Comparison of ENCODE assay signal across 1 cellular context in the genomic region with DNA sequence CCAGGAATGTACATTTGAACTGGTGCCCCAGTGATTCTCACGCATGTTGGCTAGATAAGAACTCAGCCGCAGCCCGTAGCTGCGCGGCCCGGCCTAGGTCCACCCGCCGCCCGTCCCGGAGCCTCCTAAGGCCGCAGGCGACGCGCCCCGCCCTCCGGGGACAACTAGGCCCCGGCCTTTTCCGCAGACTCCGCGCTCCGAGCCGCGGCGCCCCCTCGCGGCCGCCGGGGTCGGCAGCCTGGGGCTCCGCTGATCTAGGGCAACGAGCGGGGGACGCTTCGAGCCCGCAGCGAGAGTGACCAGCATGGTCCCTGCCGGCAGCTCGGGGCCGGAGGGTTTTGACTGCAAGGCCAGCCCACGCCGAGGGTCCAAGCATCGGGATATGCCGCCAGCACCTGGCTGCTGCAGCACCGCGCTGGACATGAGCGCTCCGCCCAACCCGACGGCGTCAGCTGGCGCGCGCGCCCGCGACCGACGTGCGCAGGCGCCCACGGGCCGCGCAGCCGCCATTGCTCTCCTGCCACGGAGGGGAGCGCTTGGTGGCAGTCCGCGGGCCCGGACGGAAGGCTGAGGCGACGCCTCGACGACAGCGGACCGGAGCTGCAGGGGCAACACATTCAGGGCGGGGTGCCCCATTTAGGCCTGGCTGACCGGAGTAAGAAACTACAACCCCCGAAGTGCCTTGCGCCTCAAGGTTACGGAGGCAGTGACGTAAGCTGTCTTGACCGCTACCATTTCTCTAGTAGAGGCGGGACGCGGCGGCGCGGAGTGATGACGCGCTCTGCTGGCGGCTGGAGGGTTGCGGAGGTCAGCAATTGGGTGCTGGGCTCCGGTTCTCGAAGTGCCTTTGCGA.
A peak's percentile ranks its signal among the peaks of the same experiment; 100 is the strongest.
TF ChIP-seq lines count a peak whose summit lies in the region.

A gene with protein sequence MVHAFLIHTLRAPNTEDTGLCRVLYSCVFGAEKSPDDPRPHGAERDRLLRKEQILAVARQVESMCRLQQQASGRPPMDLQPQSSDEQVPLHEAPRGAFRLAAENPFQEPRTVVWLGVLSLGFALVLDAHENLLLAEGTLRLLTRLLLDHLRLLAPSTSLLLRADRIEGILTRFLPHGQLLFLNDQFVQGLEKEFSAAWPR (plus strand): TSS at position 500 of the 853 bp plus-strand sequence. CDS start 1,571 bp downstream, outside the sequence.

TF ChIP-seq in K562, 482 proteins besides CTCF, POLR2A, EP300 and RAD21 (continued from another document and continues in another):
- TF ChIP-seq, protein P1, sequence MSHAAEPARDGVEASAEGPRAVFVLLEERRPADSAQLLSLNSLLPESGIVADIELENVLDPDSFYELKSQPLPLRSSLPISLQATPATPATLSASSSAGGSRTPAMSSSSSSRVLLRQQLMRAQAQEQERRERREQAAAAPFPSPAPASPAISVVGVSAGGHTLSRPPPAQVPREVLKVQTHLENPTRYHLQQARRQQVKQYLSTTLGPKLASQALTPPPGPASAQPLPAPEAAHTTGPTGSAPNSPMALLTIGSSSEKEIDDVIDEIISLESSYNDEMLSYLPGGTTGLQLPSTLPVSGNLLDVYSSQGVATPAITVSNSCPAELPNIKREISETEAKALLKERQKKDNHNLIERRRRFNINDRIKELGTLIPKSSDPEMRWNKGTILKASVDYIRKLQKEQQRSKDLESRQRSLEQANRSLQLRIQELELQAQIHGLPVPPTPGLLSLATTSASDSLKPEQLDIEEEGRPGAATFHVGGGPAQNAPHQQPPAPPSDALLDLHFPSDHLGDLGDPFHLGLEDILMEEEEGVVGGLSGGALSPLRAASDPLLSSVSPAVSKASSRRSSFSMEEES (CRISPR knock-in tag; IDR thresholded peaks at IDR 0.05): no peak
- TF ChIP-seq, protein P2, sequence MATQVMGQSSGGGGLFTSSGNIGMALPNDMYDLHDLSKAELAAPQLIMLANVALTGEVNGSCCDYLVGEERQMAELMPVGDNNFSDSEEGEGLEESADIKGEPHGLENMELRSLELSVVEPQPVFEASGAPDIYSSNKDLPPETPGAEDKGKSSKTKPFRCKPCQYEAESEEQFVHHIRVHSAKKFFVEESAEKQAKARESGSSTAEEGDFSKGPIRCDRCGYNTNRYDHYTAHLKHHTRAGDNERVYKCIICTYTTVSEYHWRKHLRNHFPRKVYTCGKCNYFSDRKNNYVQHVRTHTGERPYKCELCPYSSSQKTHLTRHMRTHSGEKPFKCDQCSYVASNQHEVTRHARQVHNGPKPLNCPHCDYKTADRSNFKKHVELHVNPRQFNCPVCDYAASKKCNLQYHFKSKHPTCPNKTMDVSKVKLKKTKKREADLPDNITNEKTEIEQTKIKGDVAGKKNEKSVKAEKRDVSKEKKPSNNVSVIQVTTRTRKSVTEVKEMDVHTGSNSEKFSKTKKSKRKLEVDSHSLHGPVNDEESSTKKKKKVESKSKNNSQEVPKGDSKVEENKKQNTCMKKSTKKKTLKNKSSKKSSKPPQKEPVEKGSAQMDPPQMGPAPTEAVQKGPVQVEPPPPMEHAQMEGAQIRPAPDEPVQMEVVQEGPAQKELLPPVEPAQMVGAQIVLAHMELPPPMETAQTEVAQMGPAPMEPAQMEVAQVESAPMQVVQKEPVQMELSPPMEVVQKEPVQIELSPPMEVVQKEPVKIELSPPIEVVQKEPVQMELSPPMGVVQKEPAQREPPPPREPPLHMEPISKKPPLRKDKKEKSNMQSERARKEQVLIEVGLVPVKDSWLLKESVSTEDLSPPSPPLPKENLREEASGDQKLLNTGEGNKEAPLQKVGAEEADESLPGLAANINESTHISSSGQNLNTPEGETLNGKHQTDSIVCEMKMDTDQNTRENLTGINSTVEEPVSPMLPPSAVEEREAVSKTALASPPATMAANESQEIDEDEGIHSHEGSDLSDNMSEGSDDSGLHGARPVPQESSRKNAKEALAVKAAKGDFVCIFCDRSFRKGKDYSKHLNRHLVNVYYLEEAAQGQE (CRISPR knock-in tag; IDR thresholded peaks at IDR 0.05; ENCODE audit: low read depth): peak; percentile 79
- TF ChIP-seq YY1 (IDR thresholded peaks at IDR 0.05; ENCODE audit: borderline replicate concordance in 1 of 3, control insufficient read depth in 1 of 3, extremely low read depth in 1 of 3, insufficient read depth in 3 of 3, insufficient read length in 1 of 3, insufficient replicate concordance in 2 of 3, low read depth in 1 of 3, low read length in 2 of 3): peak; percentile 85 to 97 (median 94)
- TF ChIP-seq, protein P3, sequence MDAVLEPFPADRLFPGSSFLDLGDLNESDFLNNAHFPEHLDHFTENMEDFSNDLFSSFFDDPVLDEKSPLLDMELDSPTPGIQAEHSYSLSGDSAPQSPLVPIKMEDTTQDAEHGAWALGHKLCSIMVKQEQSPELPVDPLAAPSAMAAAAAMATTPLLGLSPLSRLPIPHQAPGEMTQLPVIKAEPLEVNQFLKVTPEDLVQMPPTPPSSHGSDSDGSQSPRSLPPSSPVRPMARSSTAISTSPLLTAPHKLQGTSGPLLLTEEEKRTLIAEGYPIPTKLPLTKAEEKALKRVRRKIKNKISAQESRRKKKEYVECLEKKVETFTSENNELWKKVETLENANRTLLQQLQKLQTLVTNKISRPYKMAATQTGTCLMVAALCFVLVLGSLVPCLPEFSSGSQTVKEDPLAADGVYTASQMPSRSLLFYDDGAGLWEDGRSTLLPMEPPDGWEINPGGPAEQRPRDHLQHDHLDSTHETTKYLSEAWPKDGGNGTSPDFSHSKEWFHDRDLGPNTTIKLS (IDR thresholded peaks at IDR 0.05; ENCODE audit: borderline replicate concordance, low read depth): peak; percentile 93
- TF ChIP-seq NR1H2 (CRISPR knock-in tag; IDR thresholded peaks at IDR 0.05): peak; percentile 56; the same call in 1 of the 2 replicates
- 0 out of 2 replicates have a peak, but pooled peaks have one; percentile 18 for TF ChIP-seq GTF2F1 (IDR thresholded peaks at IDR 0.05; ENCODE audit: low read depth, low read length)
- 0 out of 2 replicates have a peak, but pooled peaks have one; percentile 42 for TF ChIP-seq SAFB (IDR thresholded peaks at IDR 0.05; ENCODE audit: borderline replicate concordance, low read depth, low read length)
- TF ChIP-seq ZNF224 (CRISPR knock-in tag; IDR thresholded peaks at IDR 0.05): peak; percentile 82; the same call in 1 of the 2 replicates
- TF ChIP-seq NCOA6 (IDR thresholded peaks at IDR 0.05): peak; percentile 88
- TF ChIP-seq CREB1 (IDR thresholded peaks at IDR 0.05): peak; percentile 99
- TF ChIP-seq CREB1 (CRISPR knock-in tag; IDR thresholded peaks at IDR 0.05): peak; percentile 99
- no peak for TF ChIP-seq RBM34 (IDR thresholded peaks at IDR 0.05; ENCODE audit: borderline replicate concordance, insufficient read depth, low read length)
- TF ChIP-seq DACH1 (IDR thresholded peaks at IDR 0.05; ENCODE audit: partially characterized antibody): peak; percentile 53
- TF ChIP-seq CREBBP (IDR thresholded peaks at IDR 0.05; ENCODE audit: low read depth, low read length): no peak
- no peak for TF ChIP-seq WHSC1 (IDR thresholded peaks at IDR 0.05; ENCODE audit: low read length)
- TF ChIP-seq, protein P4, sequence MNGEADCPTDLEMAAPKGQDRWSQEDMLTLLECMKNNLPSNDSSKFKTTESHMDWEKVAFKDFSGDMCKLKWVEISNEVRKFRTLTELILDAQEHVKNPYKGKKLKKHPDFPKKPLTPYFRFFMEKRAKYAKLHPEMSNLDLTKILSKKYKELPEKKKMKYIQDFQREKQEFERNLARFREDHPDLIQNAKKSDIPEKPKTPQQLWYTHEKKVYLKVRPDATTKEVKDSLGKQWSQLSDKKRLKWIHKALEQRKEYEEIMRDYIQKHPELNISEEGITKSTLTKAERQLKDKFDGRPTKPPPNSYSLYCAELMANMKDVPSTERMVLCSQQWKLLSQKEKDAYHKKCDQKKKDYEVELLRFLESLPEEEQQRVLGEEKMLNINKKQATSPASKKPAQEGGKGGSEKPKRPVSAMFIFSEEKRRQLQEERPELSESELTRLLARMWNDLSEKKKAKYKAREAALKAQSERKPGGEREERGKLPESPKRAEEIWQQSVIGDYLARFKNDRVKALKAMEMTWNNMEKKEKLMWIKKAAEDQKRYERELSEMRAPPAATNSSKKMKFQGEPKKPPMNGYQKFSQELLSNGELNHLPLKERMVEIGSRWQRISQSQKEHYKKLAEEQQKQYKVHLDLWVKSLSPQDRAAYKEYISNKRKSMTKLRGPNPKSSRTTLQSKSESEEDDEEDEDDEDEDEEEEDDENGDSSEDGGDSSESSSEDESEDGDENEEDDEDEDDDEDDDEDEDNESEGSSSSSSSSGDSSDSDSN (IDR thresholded peaks at IDR 0.05; ENCODE audit: borderline replicate concordance in 1 of 2, low read depth in 2 of 2, low read length in 2 of 2): peak; percentile 98 to 99
- TF ChIP-seq, protein P5, sequence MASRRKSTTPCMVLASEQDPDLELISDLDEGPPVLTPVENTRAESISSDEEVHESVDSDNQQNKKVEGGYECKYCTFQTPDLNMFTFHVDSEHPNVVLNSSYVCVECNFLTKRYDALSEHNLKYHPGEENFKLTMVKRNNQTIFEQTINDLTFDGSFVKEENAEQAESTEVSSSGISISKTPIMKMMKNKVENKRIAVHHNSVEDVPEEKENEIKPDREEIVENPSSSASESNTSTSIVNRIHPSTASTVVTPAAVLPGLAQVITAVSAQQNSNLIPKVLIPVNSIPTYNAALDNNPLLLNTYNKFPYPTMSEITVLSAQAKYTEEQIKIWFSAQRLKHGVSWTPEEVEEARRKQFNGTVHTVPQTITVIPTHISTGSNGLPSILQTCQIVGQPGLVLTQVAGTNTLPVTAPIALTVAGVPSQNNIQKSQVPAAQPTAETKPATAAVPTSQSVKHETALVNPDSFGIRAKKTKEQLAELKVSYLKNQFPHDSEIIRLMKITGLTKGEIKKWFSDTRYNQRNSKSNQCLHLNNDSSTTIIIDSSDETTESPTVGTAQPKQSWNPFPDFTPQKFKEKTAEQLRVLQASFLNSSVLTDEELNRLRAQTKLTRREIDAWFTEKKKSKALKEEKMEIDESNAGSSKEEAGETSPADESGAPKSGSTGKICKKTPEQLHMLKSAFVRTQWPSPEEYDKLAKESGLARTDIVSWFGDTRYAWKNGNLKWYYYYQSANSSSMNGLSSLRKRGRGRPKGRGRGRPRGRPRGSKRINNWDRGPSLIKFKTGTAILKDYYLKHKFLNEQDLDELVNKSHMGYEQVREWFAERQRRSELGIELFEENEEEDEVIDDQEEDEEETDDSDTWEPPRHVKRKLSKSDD (conservative IDR thresholded peaks at IDR 0.05; ENCODE audit: low read length): peak; percentile 81
- TF ChIP-seq NFATC3 (IDR thresholded peaks at IDR 0.05): no peak
- TF ChIP-seq, protein P6, sequence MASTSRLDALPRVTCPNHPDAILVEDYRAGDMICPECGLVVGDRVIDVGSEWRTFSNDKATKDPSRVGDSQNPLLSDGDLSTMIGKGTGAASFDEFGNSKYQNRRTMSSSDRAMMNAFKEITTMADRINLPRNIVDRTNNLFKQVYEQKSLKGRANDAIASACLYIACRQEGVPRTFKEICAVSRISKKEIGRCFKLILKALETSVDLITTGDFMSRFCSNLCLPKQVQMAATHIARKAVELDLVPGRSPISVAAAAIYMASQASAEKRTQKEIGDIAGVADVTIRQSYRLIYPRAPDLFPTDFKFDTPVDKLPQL (IDR thresholded peaks at IDR 0.05; ENCODE audit: extremely low read depth, insufficient read length): no peak
- peak; percentile 64; the same call in 1 of the 2 replicates for TF ChIP-seq SUPT5H (IDR thresholded peaks at IDR 0.05)
- TF ChIP-seq ILF3 (IDR thresholded peaks at IDR 0.05; ENCODE audit: borderline replicate concordance): peak; percentile 90; the same call in 1 of the 2 replicates
- peak; percentile 74; the same call in 1 of the 2 replicates for TF ChIP-seq SIN3B (IDR thresholded peaks at IDR 0.05; ENCODE audit: low read depth)
- TF ChIP-seq ZNF584 (CRISPR knock-in tag; IDR thresholded peaks at IDR 0.05; ENCODE audit: low read depth): peak; percentile 77; the same call in 1 of the 2 replicates
- peak; percentile 93 for TF ChIP-seq RBFOX2 (IDR thresholded peaks at IDR 0.05; ENCODE audit: low read depth, low read length)
- peak; percentile 28 for TF ChIP-seq POLR2AphosphoS5 (IDR thresholded peaks at IDR 0.05; ENCODE audit: control insufficient read depth, insufficient read depth, low read depth, low read length)
- TF ChIP-seq KLF1 (tag; IDR thresholded peaks at IDR 0.05): peak; percentile 80
- TF ChIP-seq TAL1 (IDR thresholded peaks at IDR 0.05): no peak
- TF ChIP-seq ZC3H8 (IDR thresholded peaks at IDR 0.05): no peak
- peak; percentile 92 for TF ChIP-seq ESRRA (IDR thresholded peaks at IDR 0.05; ENCODE audit: borderline replicate concordance, low read depth)
- peak; percentile 85 for TF ChIP-seq SP1 (CRISPR knock-in tag; IDR thresholded peaks at IDR 0.05)
- TF ChIP-seq CHD2 (IDR thresholded peaks at IDR 0.05; ENCODE audit: low read depth, low read length): peak; percentile 25; the same call in 1 of the 2 replicates
- TF ChIP-seq, protein P7, sequence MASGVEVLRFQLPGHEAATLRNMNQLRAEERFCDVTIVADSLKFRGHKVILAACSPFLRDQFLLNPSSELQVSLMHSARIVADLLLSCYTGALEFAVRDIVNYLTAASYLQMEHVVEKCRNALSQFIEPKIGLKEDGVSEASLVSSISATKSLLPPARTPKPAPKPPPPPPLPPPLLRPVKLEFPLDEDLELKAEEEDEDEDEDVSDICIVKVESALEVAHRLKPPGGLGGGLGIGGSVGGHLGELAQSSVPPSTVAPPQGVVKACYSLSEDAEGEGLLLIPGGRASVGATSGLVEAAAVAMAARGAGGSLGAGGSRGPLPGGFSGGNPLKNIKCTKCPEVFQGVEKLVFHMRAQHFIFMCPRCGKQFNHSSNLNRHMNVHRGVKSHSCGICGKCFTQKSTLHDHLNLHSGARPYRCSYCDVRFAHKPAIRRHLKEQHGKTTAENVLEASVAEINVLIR (CRISPR knock-in tag; IDR thresholded peaks at IDR 0.05): peak; percentile 97
- TF ChIP-seq, protein P8, sequence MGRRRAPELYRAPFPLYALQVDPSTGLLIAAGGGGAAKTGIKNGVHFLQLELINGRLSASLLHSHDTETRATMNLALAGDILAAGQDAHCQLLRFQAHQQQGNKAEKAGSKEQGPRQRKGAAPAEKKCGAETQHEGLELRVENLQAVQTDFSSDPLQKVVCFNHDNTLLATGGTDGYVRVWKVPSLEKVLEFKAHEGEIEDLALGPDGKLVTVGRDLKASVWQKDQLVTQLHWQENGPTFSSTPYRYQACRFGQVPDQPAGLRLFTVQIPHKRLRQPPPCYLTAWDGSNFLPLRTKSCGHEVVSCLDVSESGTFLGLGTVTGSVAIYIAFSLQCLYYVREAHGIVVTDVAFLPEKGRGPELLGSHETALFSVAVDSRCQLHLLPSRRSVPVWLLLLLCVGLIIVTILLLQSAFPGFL (CRISPR knock-in tag; IDR thresholded peaks at IDR 0.05): no peak
- peak; percentile 75; the same call in 1 of the 2 replicates for TF ChIP-seq ETV5 (CRISPR knock-in tag; IDR thresholded peaks at IDR 0.05; ENCODE audit: low read depth)
- TF ChIP-seq SMAD2 (IDR thresholded peaks at IDR 0.05; ENCODE audit: low read depth, low read length): no peak
- TF ChIP-seq, protein P9, sequence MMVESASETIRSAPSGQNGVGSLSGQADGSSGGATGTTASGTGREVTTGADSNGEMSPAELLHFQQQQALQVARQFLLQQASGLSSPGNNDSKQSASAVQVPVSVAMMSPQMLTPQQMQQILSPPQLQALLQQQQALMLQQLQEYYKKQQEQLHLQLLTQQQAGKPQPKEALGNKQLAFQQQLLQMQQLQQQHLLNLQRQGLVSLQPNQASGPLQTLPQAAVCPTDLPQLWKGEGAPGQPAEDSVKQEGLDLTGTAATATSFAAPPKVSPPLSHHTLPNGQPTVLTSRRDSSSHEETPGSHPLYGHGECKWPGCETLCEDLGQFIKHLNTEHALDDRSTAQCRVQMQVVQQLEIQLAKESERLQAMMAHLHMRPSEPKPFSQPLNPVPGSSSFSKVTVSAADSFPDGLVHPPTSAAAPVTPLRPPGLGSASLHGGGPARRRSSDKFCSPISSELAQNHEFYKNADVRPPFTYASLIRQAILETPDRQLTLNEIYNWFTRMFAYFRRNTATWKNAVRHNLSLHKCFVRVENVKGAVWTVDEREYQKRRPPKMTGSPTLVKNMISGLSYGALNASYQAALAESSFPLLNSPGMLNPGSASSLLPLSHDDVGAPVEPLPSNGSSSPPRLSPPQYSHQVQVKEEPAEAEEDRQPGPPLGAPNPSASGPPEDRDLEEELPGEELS (CRISPR knock-in tag; IDR thresholded peaks at IDR 0.05; ENCODE audit: borderline replicate concordance): 0 out of 2 replicates have a peak, but pooled peaks have one; percentile 81
